ENCODE assay signal across 24 cellular contexts in genomic region chr2:41899189-41899588, GRCh38.
DNase-seq lines count a peak whose midpoint lies in the region; FAIRE-seq and TF ChIP-seq lines count a peak whose summit lies in the region.
"Had no signal": no experiment of that assay in that cellular context is flagged by ENCODE, and none has a peak within 500 bp of the region (broad histone marks: within the 10 kb centered on the region; RNA-seq: fewer than 3 reads in every experiment).

No MANE protein-coding gene starts in this region.

- peaks cover 0 to 6% of the 10 kb centered on the region in 2 experiments; a peak in 2 of 4 replicates for H3K4me1 Mint-ChIP-seq in H9

- no peak overlapping the region for H2BK5ac ChIP-seq in H9 (ENCODE audit: insufficient read length, low read length)

- TF ChIP-seq POLR2A in endothelial cell of umbilical vein (IDR thresholded peaks at IDR 0.05; ENCODE audit: low read depth, low read length) (no peak), Peyer's patch (IDR thresholded peaks at IDR 0.05) (no peak)

- H3K79me2 ChIP-seq in endothelial cell of umbilical vein (ENCODE audit: control insufficient read depth, insufficient read depth, low read length) (no peaks in the 10 kb centered on the region), H9 (ENCODE audit: insufficient read depth, low read length) (no peaks in the 10 kb centered on the region)

- H3K4ac ChIP-seq in H9 (ENCODE audit: low read depth, low read length): no peak overlapping the region

- no peaks in the 10 kb centered on the region for H3K9me1 ChIP-seq in endothelial cell of umbilical vein (replicated peaks; ENCODE audit: control insufficient read depth, extremely low read depth, insufficient read depth, low read length)

- H3K27me3 Mint-ChIP-seq in H9 (ENCODE audit: low read depth): peaks cover 2% of the 10 kb centered on the region; the same call in 1 of the 2 replicates

- CTCF ChIA-PET in endothelial cell of umbilical vein (lab: Charles Lee): interaction anchor here (0.7 to 1.6 kb wide), 5 partner anchors 46 to 188 kb away, joined by 3 to 6 read pairs (median 3); no protein-coding TSS in a partner anchor

- DNase-seq in NK-92 treated with Interleukin-12 subunit alpha and Interleukin-12 subunit beta, amount 100 ng/mL, for 24 hours (lab: John Stamatoyannopoulos, UW): peak; percentile 19
- DNase-seq in NK-92 (lab: John Stamatoyannopoulos, UW; ENCODE audit: unreplicated experiment) (no peak), endothelial cell of umbilical vein (ENCODE audit: low read depth, low spot score) (peak; percentile 6), lung microvascular endothelial cell (ENCODE audit: low read depth in 2 of 2) (peak; percentile 7 to 45), NCI-H1092 (lab: John Stamatoyannopoulos, UW) (no peak), Peyer's patch (no peak), H9 (no peak)
- no peak for DNase-seq in activated CD4-positive, CD25-positive, alpha-beta regulatory T cell treated with anti-CD3 and anti-CD28 coated beads, Interleukin-2, amount 50 U/mL, for 72 hours
- DNase-seq: activated CD8-positive, alpha-beta memory T cell treated with anti-CD3 and anti-CD28 coated beads, Interleukin-2, amount 50 U/mL, for 48 hours; central memory CD4-positive, alpha-beta T cell; HFFc6; left cardiac atrium; NCI-H2171 treated with DMSO at 0.1 percent for 48 hours; NCI-H748 treated with DMSO at 0.1 percent for 48 hours; OCI-M1; stimulated activated CD4-positive, alpha-beta T cell treated with anti-CD3 and anti-CD28 coated beads, Interleukin-4, amount 100 ng/mL, for 1 hour; stimulated activated naive CD8-positive, alpha-beta T cell treated with anti-CD3 and anti-CD28 coated beads, Interleukin-15, Interleukin-2, amounts not matched to agents 100 U/mL and 50 U/mL, for 24 hours had no signal

- H2BK120ac ChIP-seq in H9 (ENCODE audit: low read depth, low read length, poor library complexity, severe bottlenecking): no peak overlapping the region

- H3K4me3 ChIP-seq in endothelial cell of umbilical vein (replicated peaks in 1 of 3; ENCODE audit: insufficient read depth in 1 of 3, low read depth in 1 of 3, low read length in 3 of 3): no peak overlapping the region
- no peak overlapping the region for H3K4me3 ChIP-seq in Peyer's patch
- H3K4me3 ChIP-seq: BLaER1 treated with 17β-estradiol and CSF1 and Interleukin-3, amounts not matched to agents 10 nM and 100 nM; esophagus muscularis mucosa; prostate gland; upper lobe of left lung had no signal

- no peak overlapping the region for H3T11ph ChIP-seq in H9 (ENCODE audit: low read length)

- no peak overlapping the region for H2BK12ac ChIP-seq in H9 (ENCODE audit: insufficient read length, low read depth, low read length)

- no peak overlapping the region for H2BK20ac ChIP-seq in H9 (ENCODE audit: low read depth, low read length, poor library complexity, severe bottlenecking)

- no peak for FAIRE-seq in endothelial cell of umbilical vein (lab: Jason Lieb, UNC)
- FAIRE-seq: A204.1, D721Med had no signal

- no peaks in the 10 kb centered on the region for H3K79me1 ChIP-seq in H9 (ENCODE audit: insufficient read depth, low read depth, low read length, poor library complexity, severe bottlenecking)

- intact Hi-C loops in endothelial cell of umbilical vein (cut with micrococcal nuclease): no loop called here

- TF ChIP-seq CTCF in endothelial cell of umbilical vein (IDR thresholded peaks at IDR 0.05; ENCODE audit: extremely low read depth in 1 of 2, insufficient read depth in 1 of 2, low read depth in 1 of 2, low read length in 2 of 2): no peak
- no peak for TF ChIP-seq CTCF in Peyer's patch (IDR thresholded peaks at IDR 0.05)
- no peak for TF ChIP-seq CTCF in H9 (conservative IDR thresholded peaks at IDR 0.05)

- no peak overlapping the region for H3K4me2 ChIP-seq in endothelial cell of umbilical vein (ENCODE audit: insufficient read depth, low read length)
- no peak overlapping the region for H3K4me2 ChIP-seq in H9 (ENCODE audit: insufficient read depth, insufficient read length, low read length)
- H3K4me2 ChIP-seq: BLaER1 treated with 17β-estradiol and CSF1 and Interleukin-3, amounts not matched to agents 10 nM and 100 nM had no signal

- H3K36me3 ChIP-seq in endothelial cell of umbilical vein (ENCODE audit: control insufficient read depth in 2 of 2, extremely low read depth in 1 of 2, insufficient read depth in 2 of 2, low read length in 2 of 2) (no peaks in the 10 kb centered on the region), Peyer's patch (no peaks in the 10 kb centered on the region)
- H3K36me3 ChIP-seq: BLaER1 treated with 17β-estradiol and CSF1 and Interleukin-3, amounts not matched to agents 10 nM and 100 nM; esophagus muscularis mucosa; prostate gland; upper lobe of left lung had no signal

- H2AFZ ChIP-seq in endothelial cell of umbilical vein (ENCODE audit: low read depth, low read length): no peak overlapping the region
- no peak overlapping the region for H2AFZ ChIP-seq in H9 (ENCODE audit: low read length)

- H3K9me3 Mint-ChIP-seq in H9: no peaks in the 10 kb centered on the region
- H3K9me3 Mint-ChIP-seq: HFFc6; T-helper 1 cell treated with Interleukin-12 subunit alpha and Interleukin-12 subunit beta and Interleukin-4 antibody, amounts not matched to agents 30 μg/mL and 1 μg/mL, for 36 hours had no signal

- dilution Hi-C loops in endothelial cell of umbilical vein (cut with MboI; ENCODE audit: extremely low pct_ligation_motif_present, low sequenced_read_pairs): no loop called here

- H3K9me3 ChIP-seq in endothelial cell of umbilical vein (replicated peaks; ENCODE audit: control insufficient read depth, insufficient read depth, low read length): no peaks in the 10 kb centered on the region
- H3K9me3 ChIP-seq in Peyer's patch: no peaks in the 10 kb centered on the region
- no peaks in the 10 kb centered on the region for H3K9me3 ChIP-seq in H9 (ENCODE audit: control insufficient read depth, low read depth, low read length)
- H3K9me3 ChIP-seq: BLaER1 treated with 17β-estradiol and CSF1 and Interleukin-3, amounts not matched to agents 10 nM and 100 nM; esophagus muscularis mucosa; prostate gland; upper lobe of left lung had no signal

- no peak overlapping the region for H4K5ac ChIP-seq in H9 (ENCODE audit: insufficient read length, low read depth, low read length)

- POLR2A ChIA-PET in endothelial cell of umbilical vein (lab: Charles Lee): no interaction called here

- WGBS in H9 (ENCODE audit: extremely low coverage, insufficient read length, low lambda C conversion rate): no CpG with 5 or more reads among the region's 2 CpGs

- H3K4me1 ChIP-seq in endothelial cell of umbilical vein (ENCODE audit: control insufficient read depth, extremely low read depth, insufficient read depth, low read length): no peaks in the 10 kb centered on the region
- H3K4me1 ChIP-seq in Peyer's patch: peaks cover 0 to 9% (median 0%) of the 10 kb centered on the region in 4 donors
- no peaks in the 10 kb centered on the region for H3K4me1 ChIP-seq in H9 (ENCODE audit: insufficient read depth, low read length)
- H3K4me1 ChIP-seq: BLaER1 treated with 17β-estradiol and CSF1 and Interleukin-3, amounts not matched to agents 10 nM and 100 nM; prostate gland; upper lobe of left lung had no signal

- no peak overlapping the region for H3K4me3 Mint-ChIP-seq in H9
- H3K4me3 Mint-ChIP-seq: HFFc6; T-helper 1 cell treated with Interleukin-12 subunit alpha and Interleukin-12 subunit beta and Interleukin-4 antibody, amounts not matched to agents 30 μg/mL and 1 μg/mL, for 36 hours had no signal

- H3K27me3 ChIP-seq in endothelial cell of umbilical vein (ENCODE audit: control insufficient read depth in 2 of 2, insufficient read depth in 2 of 2, low read length in 2 of 2) (peaks cover 8 to 11% of the 10 kb centered on the region in 2 experiments), Peyer's patch (no peaks in the 10 kb centered on the region), H9 (ENCODE audit: insufficient read depth, low read length) (no peaks in the 10 kb centered on the region)
- H3K27me3 ChIP-seq: BLaER1 treated with 17β-estradiol and CSF1 and Interleukin-3, amounts not matched to agents 10 nM and 100 nM; esophagus muscularis mucosa; upper lobe of left lung had no signal

- no peak overlapping the region for H3K56ac ChIP-seq in H9 (ENCODE audit: insufficient read length, low read depth, low read length)

- no peak overlapping the region for H3K14ac ChIP-seq in H9 (ENCODE audit: insufficient read depth, low read length)

- no peak overlapping the region for H3K9ac ChIP-seq in endothelial cell of umbilical vein (replicated peaks; ENCODE audit: extremely low read depth, insufficient read depth, low read length)
- H3K9ac ChIP-seq in H9 (ENCODE audit: extremely low read depth, insufficient read length, low read length): no peak overlapping the region
- H3K9ac ChIP-seq: BLaER1 treated with 17β-estradiol and CSF1 and Interleukin-3, amounts not matched to agents 10 nM and 100 nM had no signal

- H3K27ac ChIP-seq in endothelial cell of umbilical vein (ENCODE audit: insufficient read depth, low read depth, low read length) (no peak overlapping the region), Peyer's patch (no peak overlapping the region), H9 (ENCODE audit: insufficient read length, low read depth, low read length) (no peak overlapping the region)
- H3K27ac ChIP-seq: BLaER1 treated with 17β-estradiol and CSF1 and Interleukin-3, amounts not matched to agents 10 nM and 100 nM; esophagus muscularis mucosa; prostate gland; upper lobe of left lung had no signal

- no peaks in the 10 kb centered on the region for H3K36me3 Mint-ChIP-seq in H9 (ENCODE audit: insufficient read depth in 1 of 3, low read depth in 3 of 3)

- no TSS peak for BruUV-seq in endothelial cell of umbilical vein (replicated peaks; lab: Mats Ljungman, UMichigan)

- H3K27ac Mint-ChIP-seq in H9: no peak overlapping the region
- H3K27ac Mint-ChIP-seq: HFFc6; T-helper 1 cell treated with Interleukin-12 subunit alpha and Interleukin-12 subunit beta and Interleukin-4 antibody, amounts not matched to agents 30 μg/mL and 1 μg/mL, for 36 hours had no signal

- no peak overlapping the region for H3K23ac ChIP-seq in H9 (ENCODE audit: insufficient read length, low read depth, low read length)

- H3K18ac ChIP-seq in H9 (ENCODE audit: insufficient read length, low read depth, low read length): no peak overlapping the region

- no peaks in the 10 kb centered on the region for H3K23me2 ChIP-seq in H9 (ENCODE audit: insufficient read length, low read depth, low read length, poor library complexity, severe bottlenecking)

- H4K8ac ChIP-seq in H9 (replicated peaks; ENCODE audit: insufficient read length, low read depth, low read length): no peak overlapping the region

- no peak overlapping the region for H2AK5ac ChIP-seq in H9 (ENCODE audit: insufficient read length, low read length)

- H4K20me1 ChIP-seq in endothelial cell of umbilical vein (replicated peaks; ENCODE audit: control insufficient read depth, extremely low read depth, insufficient read depth, low read length) (no peaks in the 10 kb centered on the region), H9 (ENCODE audit: control insufficient read depth, insufficient read depth, insufficient read length) (no peaks in the 10 kb centered on the region)
- H4K20me1 ChIP-seq: BLaER1 treated with 17β-estradiol and CSF1 and Interleukin-3, amounts not matched to agents 10 nM and 100 nM had no signal

- H4K91ac ChIP-seq in H9 (ENCODE audit: insufficient read length, low read depth, low read length): no peak overlapping the region

- H2BK15ac ChIP-seq in H9 (ENCODE audit: low read depth, low read length): no peak overlapping the region

Comparison
In these comparisons a context has a peak if more than half of its experiments do, and no peak if none do; other contexts are left out.
1. DNase-seq: peak in NK-92 treated with Interleukin-12 subunit alpha and Interleukin-12 subunit beta, amount 100 ng/mL, for 24 hours (single experiment), endothelial cell of umbilical vein (single experiment) and lung microvascular endothelial cell (2 of 2); none in NK-92 (single experiment), NCI-H1092 (single experiment), activated CD4-positive, CD25-positive, alpha-beta regulatory T cell treated with anti-CD3 and anti-CD28 coated beads, Interleukin-2, amount 50 U/mL, for 72 hours (single experiment), Peyer's patch (0 of 3) and H9 (single experiment).